9 cellular contexts compared by ENCODE assay signal in the genomic region with DNA sequence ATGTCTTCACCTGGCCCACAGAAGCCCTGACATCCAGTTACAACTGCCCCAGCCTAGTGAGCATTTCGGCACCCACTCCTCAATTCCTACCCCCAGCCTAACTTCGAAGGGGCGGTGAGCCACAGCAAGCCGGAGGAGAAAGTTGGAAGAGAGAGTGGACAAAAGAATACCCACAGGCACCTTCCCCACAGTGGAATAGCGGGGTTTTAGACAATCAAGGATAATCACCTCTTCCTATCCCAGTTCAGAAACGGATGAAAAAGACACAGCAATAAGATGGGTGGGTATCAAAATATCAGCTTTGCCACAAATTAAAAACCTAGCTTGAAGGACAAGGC. TPM values are rescaled to one million over a fixed set of nuclear protein-coding genes. Genes with fewer than 3 reads are reported as not detected.
A peak's percentile ranks its signal among the peaks of the same experiment; 100 is the strongest.
DNase-seq lines count a peak whose midpoint lies in the region; ATAC-seq, FAIRE-seq and TF ChIP-seq lines count a peak whose summit lies in the region.
"Had no signal": no experiment of that assay in that cellular context is flagged by ENCODE, and none has a peak within 500 bp of the region (broad histone marks: within the 10 kb centered on the region; RNA-seq: fewer than 3 reads in every experiment).

No MANE protein-coding gene starts in this region.

- intact Hi-C loops in pancreas (cut with DNase I) = no loop called here
- intact Hi-C loops in head of caudate nucleus (cut with DNase I) = loop anchor here (5.0 to 10.0 kb wide), 2 partner anchors 57 to 85 kb away; a partner anchor contains a TSS

- POLR2A ChIA-PET in T-cell (lab: Charles Lee) = no interaction called here

- DNase-seq in HAP-1 (ENCODE audit: low spot score in 2 of 2) = no peak
- no peak for DNase-seq in T-cell
- no peak for DNase-seq in fibroblast of pulmonary artery (ENCODE audit: low read depth)
- DNase-seq in small intestine = no peak
- no peak for DNase-seq in pancreas
- no peak for DNase-seq in AML-193 (lab: John Stamatoyannopoulos, UW)
- DNase-seq in head of caudate nucleus = no peak
- DNase-seq in amygdala (lab: John Stamatoyannopoulos, UW) = no peak
- DNase-seq: hippocampal formation had no signal

- ATAC-seq in T-cell (replicated peaks in 1 of 4) (no peak), pancreas (no peak)

- H3K27me3 ChIP-seq in HAP-1 (ENCODE audit: low read depth) (no peaks in the 10 kb centered on the region), small intestine (ENCODE audit: control insufficient read depth in 2 of 2, insufficient read depth in 2 of 2, low read length in 2 of 2) (no peaks in the 10 kb centered on the region), pancreas (no peaks in the 10 kb centered on the region)

- no peak for TF ChIP-seq CTCF in fibroblast of pulmonary artery (IDR thresholded peaks at IDR 0.05; ENCODE audit: low read length, missing control alignments)
- no peak for TF ChIP-seq CTCF in pancreas (IDR thresholded peaks at IDR 0.05)

- H3K27ac ChIP-seq in small intestine (ENCODE audit: low read depth in 1 of 2, low read length in 1 of 2) (no peak overlapping the region), pancreas (peak overlapping the region in 1 of 4 donors; percentile 29)

- 78 to 88% (median 81%) methylated on average over 6 of the region's 6 CpGs for WGBS in small intestine, 3 donors
- 88% methylated on average over 6 of the region's 6 CpGs for WGBS in pancreas, 2 donors

- CTCF ChIA-PET in T-cell (lab: Charles Lee) = interaction anchor here in 1 of 2 donors (1.3 kb wide), 1 partner anchor 10 kb away, joined by 5 read pairs; no protein-coding TSS in a partner anchor

- no peaks in the 10 kb centered on the region for H3K9me3 Mint-ChIP-seq in T-cell

- H3K4me1 ChIP-seq in HAP-1 = peaks cover 11% of the 10 kb centered on the region
- H3K4me1 ChIP-seq in small intestine (ENCODE audit: control insufficient read depth in 2 of 2, insufficient read depth in 1 of 2, low read depth in 1 of 2, low read length in 1 of 2) = peaks cover 0 to 5% of the 10 kb centered on the region in 2 donors
- peaks cover 6 to 17% (median 7%) of the 10 kb centered on the region in 3 donors for H3K4me1 ChIP-seq in pancreas

- H3K4me3 Mint-ChIP-seq in T-cell = peak overlapping the region; percentile 84 to 95 (median 90)

- peaks cover 13% of the 10 kb centered on the region for H3K9me3 ChIP-seq in HAP-1
- no peaks in the 10 kb centered on the region for H3K9me3 ChIP-seq in small intestine (ENCODE audit: control insufficient read depth, low read depth)
- no peaks in the 10 kb centered on the region for H3K9me3 ChIP-seq in pancreas

- peaks cover 50% of the 10 kb centered on the region for H3K36me3 ChIP-seq in HAP-1 (replicated peaks)
- peaks cover 0 to 4% of the 10 kb centered on the region in 2 donors for H3K36me3 ChIP-seq in small intestine (ENCODE audit: control insufficient read depth in 2 of 2, insufficient read depth in 2 of 2, low read length in 2 of 2)
- H3K36me3 ChIP-seq in pancreas = peaks cover 0 to 4% (median 4%) of the 10 kb centered on the region in 3 donors

- H3K4me3 ChIP-seq in HAP-1 = peak overlapping the region; percentile 46
- H3K4me3 ChIP-seq in fibroblast of pulmonary artery (replicated peaks; ENCODE audit: low read depth, low read length) = peak overlapping the region; percentile 67
- peak overlapping the region; percentile 62 to 70 for H3K4me3 ChIP-seq in small intestine (ENCODE audit: low read depth in 1 of 2, low read length in 2 of 2)
- H3K4me3 ChIP-seq in pancreas = peak overlapping the region in 2 of 4 donors; percentile 73 to 96

- peaks cover 29% of the 10 kb centered on the region for H3K36me3 Mint-ChIP-seq in T-cell

- H3K27me3 Mint-ChIP-seq in T-cell = no peaks in the 10 kb centered on the region

- peak overlapping the region; percentile 34 to 70 for H3K27ac Mint-ChIP-seq in T-cell

- FAIRE-seq in small intestine (lab: Jason Lieb, UNC) (no peak), pancreas (lab: Jason Lieb, UNC) (no peak)

- H3K4me1 Mint-ChIP-seq in T-cell = peaks cover 46 to 66% (median 63%) of the 10 kb centered on the region in 3 donors

- in situ Hi-C loops in HAP-1 (cut with MboI; ENCODE audit: low sequenced_read_pairs) = no loop called here

RNA-seq across cellular contexts. Expression of a gene that starts 1.3 kb away (rescaled TPM):
- total RNA-seq in T-cell (10 to 100 TPM; 41.3 to 63.0 (median 49.4) TPM), pancreas (10 to 100 TPM; 16.1 to 34.1 (median 24.5) TPM)
- polyA plus RNA-seq in small intestine (10 to 100 TPM; 13.2 to 42.1 (median 23.9) TPM), pancreas (10 to 100 TPM; 30.2 to 33.6 TPM)

RNA-seq across cellular contexts. Expression of a gene that starts 45.6 kb away (rescaled TPM):
- total RNA-seq in T-cell (10 to 100 TPM in 3 of 5 donors, 1 to 10 TPM in 2; 1.4 to 22.8 (median 12.5) TPM), pancreas (1 to 10 TPM; 3.1 to 8.1 (median 6.0) TPM)
- polyA plus RNA-seq in small intestine (10 to 100 TPM in 1 of 3 donors, 1 to 10 TPM in 2; 2.9 to 10.4 (median 5.9) TPM), pancreas (10 to 100 TPM; 12.9 to 26.9 TPM)

RNA-seq across cellular contexts. Expression of a gene that starts 55.5 kb away (rescaled TPM):
- total RNA-seq in T-cell = 100 to 1,000 TPM; 126 to 180 (median 166) TPM
- polyA plus RNA-seq in small intestine = 10 to 100 TPM; 38.3 to 42.7 (median 42.5) TPM
- 10 to 100 TPM; 30.6 to 58.7 (median 35.9) TPM for total RNA-seq in pancreas
- 10 to 100 TPM; 47.9 to 59.4 TPM for polyA plus RNA-seq in pancreas

RNA-seq across cellular contexts. Expression of a gene that starts 56.2 kb away (rescaled TPM):
- 10 to 100 TPM; 10.0 to 21.2 (median 19.3) TPM for total RNA-seq in T-cell
- polyA plus RNA-seq in small intestine = 10 to 100 TPM; 14.7 to 45.7 (median 24.6) TPM
- 10 to 100 TPM in 1 of 6 donors, 1 to 10 TPM in 5; 4.4 to 11.9 (median 6.7) TPM for total RNA-seq in pancreas
- 10 to 100 TPM in 1 of 2 donors, 1 to 10 TPM in 1; 9.8 to 15.3 TPM for polyA plus RNA-seq in pancreas
